Comparison of ENCODE assay signal across 8 cellular contexts in genomic region chr4:155953151-155954117, GRCh38. TPM values are rescaled to one million over a fixed set of nuclear protein-coding genes. Genes with fewer than 3 reads are reported as not detected.
DNase-seq lines count a peak whose midpoint lies in the region; ATAC-seq and TF ChIP-seq lines count a peak whose summit lies in the region.

Gene CTSO, minus strand, starts transcription at chr4:155953866. Its CDS starts 19 bp downstream, at chr4:155953847.

- intact Hi-C loops in CD14-positive monocyte (cut with micrococcal nuclease) = no loop called here

- peak within 1 kb of the TSS; percentile 31 for H3K9ac ChIP-seq in endodermal cell (ENCODE audit: extremely low read depth, low read length, poor library complexity, severe bottlenecking)

- peaks cover 0 to 6% (median 0%) of the 10 kb centered on the region in 7 donors for H3K9me3 Mint-ChIP-seq in CD14-positive monocyte
- H3K9me3 Mint-ChIP-seq in activated CD8-positive, alpha-beta memory T cell treated with anti-CD3 and anti-CD28 coated beads, Interleukin-2, amount 10 ng/mL, durations not matched to agents 7 days and 5 days (ENCODE audit: low read depth) = no peaks in the 10 kb centered on the region
- peaks cover 3% of the 10 kb centered on the region for H3K9me3 Mint-ChIP-seq in endodermal cell

- DNase-seq in CD14-positive monocyte (ENCODE audit: low spot score) (peak; percentile 68), NCI-H82 treated with DMSO at 0.1 percent for 48 hours (lab: John Stamatoyannopoulos, UW; ENCODE audit: unreplicated experiment) (peak; percentile 30), endodermal cell (peak; percentile 81)
- peak; percentile 83 for DNase-seq in activated CD8-positive, alpha-beta memory T cell treated with anti-CD3 and anti-CD28 coated beads, Interleukin-2, amount 10 ng/mL, durations not matched to agents 7 days and 5 days
- DNase-seq in stimulated activated CD8-positive, alpha-beta memory T cell treated with anti-CD3 and anti-CD28 coated beads, Interleukin-15, amount 100 ng/mL, for 4 hours (ENCODE audit: low read depth in 2 of 2) = peak; percentile 54 to 57

- H3K4me3 ChIP-seq in endodermal cell (ENCODE audit: low read length) = peak within 1 kb of the TSS; percentile 81
- H3K4me3 ChIP-seq in mesodermal cell (ENCODE audit: extremely low read depth, insufficient read depth, low read length, poor library complexity, severe bottlenecking) = peak within 1 kb of the TSS; percentile 55

- no peaks in the 10 kb centered on the region for H3K36me3 ChIP-seq in endodermal cell (ENCODE audit: control insufficient read depth, insufficient read depth, low read length)
- H3K36me3 ChIP-seq in mesodermal cell (ENCODE audit: control insufficient read depth, insufficient read depth, low read length) = no peaks in the 10 kb centered on the region

- H3K27ac Mint-ChIP-seq in CD14-positive monocyte (peak within 1 kb of the TSS; percentile 99 to 100 (median 99)), endodermal cell (peak within 1 kb of the TSS; percentile 91)
- peak within 1 kb of the TSS; percentile 100 for H3K27ac Mint-ChIP-seq in activated CD8-positive, alpha-beta memory T cell treated with anti-CD3 and anti-CD28 coated beads, Interleukin-2, amount 10 ng/mL, durations not matched to agents 7 days and 5 days

- H3K9me3 ChIP-seq in endodermal cell (ENCODE audit: control insufficient read depth, low read length) (no peaks in the 10 kb centered on the region), mesodermal cell (ENCODE audit: control insufficient read depth, low read length) (no peaks in the 10 kb centered on the region)

- no peaks in the 10 kb centered on the region for H3K4me1 ChIP-seq in endodermal cell (ENCODE audit: control insufficient read depth, insufficient read depth, low read length)
- H3K4me1 ChIP-seq in mesodermal cell (ENCODE audit: control insufficient read depth, insufficient read depth, low read length, poor library complexity, severe bottlenecking) = no peaks in the 10 kb centered on the region

- TF ChIP-seq CTCF in CD14-positive monocyte (IDR thresholded peaks at IDR 0.05) (peak; percentile 82), endodermal cell (conservative IDR thresholded peaks at IDR 0.05) (peak; percentile 77)

- H3K36me3 Mint-ChIP-seq in CD14-positive monocyte (no peaks in the 10 kb centered on the region), endodermal cell (ENCODE audit: low read depth) (peaks cover 3% of the 10 kb centered on the region)
- no peaks in the 10 kb centered on the region for H3K36me3 Mint-ChIP-seq in activated CD8-positive, alpha-beta memory T cell treated with anti-CD3 and anti-CD28 coated beads, Interleukin-2, amount 10 ng/mL, durations not matched to agents 7 days and 5 days

- ATAC-seq in GM19324 (IDR thresholded peaks at IDR 0.05; ENCODE audit: low FRiP score, unreplicated experiment) = peak; percentile 98
- ATAC-seq in HG03520 (IDR thresholded peaks at IDR 0.05; ENCODE audit: unreplicated experiment) = peak; percentile 96
- peak; percentile 95 for ATAC-seq in activated CD8-positive, alpha-beta memory T cell treated with anti-CD3 and anti-CD28 coated beads, Interleukin-2, amount 10 ng/mL, durations not matched to agents 7 days and 5 days

- H3K4me1 Mint-ChIP-seq in CD14-positive monocyte (peaks cover 11% of the 10 kb centered on the region), endodermal cell (peaks cover 11% of the 10 kb centered on the region)
- H3K4me1 Mint-ChIP-seq in activated CD8-positive, alpha-beta memory T cell treated with anti-CD3 and anti-CD28 coated beads, Interleukin-2, amount 10 ng/mL, durations not matched to agents 7 days and 5 days = peaks cover 12% of the 10 kb centered on the region

- peak within 1 kb of the TSS; percentile 82 for H3K27ac ChIP-seq in endodermal cell (ENCODE audit: low read depth, low read length)
- H3K27ac ChIP-seq in mesodermal cell (ENCODE audit: low read depth, low read length, severe bottlenecking) = peak within 1 kb of the TSS; percentile 91

- peak within 1 kb of the TSS; percentile 97 to 99 for H3K4me3 Mint-ChIP-seq in CD14-positive monocyte
- H3K4me3 Mint-ChIP-seq in activated CD8-positive, alpha-beta memory T cell treated with anti-CD3 and anti-CD28 coated beads, Interleukin-2, amount 10 ng/mL, durations not matched to agents 7 days and 5 days = peak within 1 kb of the TSS; percentile 89
- H3K4me3 Mint-ChIP-seq in endodermal cell = peak within 1 kb of the TSS; percentile 79

- H3K27me3 Mint-ChIP-seq in CD14-positive monocyte (ENCODE audit: low read depth in 3 of 3) (peaks cover 0 to 2% (median under 1%) of the 10 kb centered on the region in 3 donors), endodermal cell (ENCODE audit: insufficient read depth) (no peaks in the 10 kb centered on the region)
- no peaks in the 10 kb centered on the region for H3K27me3 Mint-ChIP-seq in activated CD8-positive, alpha-beta memory T cell treated with anti-CD3 and anti-CD28 coated beads, Interleukin-2, amount 10 ng/mL, durations not matched to agents 7 days and 5 days

- H3K27me3 ChIP-seq in endodermal cell (ENCODE audit: control insufficient read depth, insufficient read depth, low read length, poor library complexity, severe bottlenecking) = no peaks in the 10 kb centered on the region

- CTCF ChIA-PET in activated CD8-positive, alpha-beta memory T cell treated with anti-CD3 and anti-CD28 coated beads, Interleukin-2, amount 10 ng/mL, durations not matched to agents 7 days and 5 days (lab: Charles Lee) = interaction anchor here (0.8 to 3.6 kb wide), 11 partner anchors 9 to 1403 kb away, joined by 3 to 30 read pairs (median 3); partner anchors contain the start of gene PLRG1

- 7 to 27% methylated on average over 29 to 58 of the region's 58 CpGs for WGBS in endodermal cell (ENCODE audit: insufficient coverage in 1 of 2, insufficient read length in 1 of 2), 2 experiments
- 4 to 6% methylated on average over 39 to 49 of the region's 58 CpGs for WGBS in mesodermal cell (ENCODE audit: insufficient coverage in 2 of 2), 2 experiments

RNA-seq across cellular contexts. Expression of gene CTSO, which starts in this region (rescaled TPM):
- polyA plus RNA-seq in CD14-positive monocyte = 10 to 100 TPM; 44.7 to 49.1 TPM
- 1 to 10 TPM; 3.0 to 3.4 TPM for total RNA-seq in activated CD8-positive, alpha-beta memory T cell treated with anti-CD3 and anti-CD28 coated beads, Interleukin-2, amount 10 ng/mL, durations not matched to agents 7 days and 5 days
- total RNA-seq in endodermal cell = 1 to 10 TPM; 4.2 to 5.4 TPM
- 3.8 TPM for polyA plus RNA-seq in endodermal cell (2013, experiment 1 of 2)
- polyA plus RNA-seq in endodermal cell (2013, experiment 2 of 2) = 3.8 TPM
- polyA plus RNA-seq in mesodermal cell (2013, experiment 1 of 2) = 5.3 TPM
- polyA plus RNA-seq in mesodermal cell (2013, experiment 2 of 2) = 5.4 TPM

Comparison
In these comparisons a context has a peak if more than half of its experiments do, and no peak if none do; other contexts are left out.
1. Peak in every context shown above with its lines: DNase-seq, ATAC-seq, H3K4me3 ChIP-seq and H3K27ac ChIP-seq.
2. DNase-seq: peak in every context shown above with its lines; median percentile 83 in activated CD8-positive, alpha-beta memory T cell treated with anti-CD3 and anti-CD28 coated beads, Interleukin-2, amount 10 ng/mL, durations not matched to agents 7 days and 5 days; 81 in endodermal cell; 68 in CD14-positive monocyte; 56 in stimulated activated CD8-positive, alpha-beta memory T cell treated with anti-CD3 and anti-CD28 coated beads, Interleukin-15, amount 100 ng/mL, for 4 hours; 30 in NCI-H82 treated with DMSO at 0.1 percent for 48 hours.